In genomic region chr22:33438273-33438672, GRCh38 we compare ENCODE assay signal across 9 cellular contexts.
DNase-seq lines count a peak whose midpoint lies in the region; ATAC-seq, FAIRE-seq and TF ChIP-seq lines count a peak whose summit lies in the region.
"Had no signal": no experiment of that assay in that cellular context is flagged by ENCODE, and none has a peak within 500 bp of the region (broad histone marks: within the 10 kb centered on the region; RNA-seq: fewer than 3 reads in every experiment).

No MANE protein-coding gene starts in this region.

- POLR2A ChIA-PET in HepG2 (lab: Yijun Ruan, JAX), result no interaction called here

- H3K27me3 ChIP-seq in sigmoid colon (no peaks in the 10 kb centered on the region), HepG2 (ENCODE audit: control insufficient read depth in 1 of 2, insufficient read depth in 2 of 2, low read length in 2 of 2) (no peaks in the 10 kb centered on the region)

- no peak overlapping the region for H3K9ac ChIP-seq in HepG2 (ENCODE audit: insufficient read depth, low read depth, low read length)

- ATAC-seq in GM18520 (IDR thresholded peaks at IDR 0.05; ENCODE audit: unreplicated experiment) (no peak), HepG2 (no peak), Right ventricle myocardium superior (ENCODE audit: poor library complexity) (no peak)

- TF ChIP-seq EP300 in sigmoid colon (IDR thresholded peaks at IDR 0.05), result no peak
- no peak for TF ChIP-seq EP300 in HepG2 (IDR thresholded peaks at IDR 0.05; ENCODE audit: low read depth in 2 of 2, low read length in 2 of 2)
- TF ChIP-seq EP300 in HepG2 (CRISPR knock-in tag; IDR thresholded peaks at IDR 0.05; ENCODE audit: borderline replicate concordance), result no peak

- TF ChIP-seq RAD21 in HepG2 (CRISPR knock-in tag; IDR thresholded peaks at IDR 0.05), result no peak

- no TSS peak for BruUV-seq in HepG2 (replicated peaks; lab: Mats Ljungman, UMichigan)

- in situ Hi-C loops in HepG2 (cut with HindIII; ENCODE audit: extremely low pct_ligation_motif_present, low pct_unique_long_range_greater_than_20kb), result no loop called here

- CTCF ChIA-PET in HepG2 (lab: Yijun Ruan, JAX; ENCODE audit: low intra/inter-chr PET ratio, low total read pairs), result no interaction called here

- no peak for FAIRE-seq in HepG2 (lab: Jason Lieb, UNC)

- H3K4me3 ChIP-seq in epithelial cell of esophagus (ENCODE audit: low read length) (no peak overlapping the region), sigmoid colon (no peak overlapping the region), HepG2 (replicated peaks in 1 of 3; ENCODE audit: insufficient read depth in 1 of 3, low read depth in 2 of 3, low read length in 3 of 3) (no peak overlapping the region)

- H3K4me1 ChIP-seq in sigmoid colon (peaks cover 0 to 27% (median 20%) of the 10 kb centered on the region in 4 donors), HepG2 (ENCODE audit: insufficient read depth, low read length) (no peaks in the 10 kb centered on the region)

- TF ChIP-seq CTCF in epithelial cell of esophagus (IDR thresholded peaks at IDR 0.05; ENCODE audit: insufficient read depth, low read depth, low read length, missing control alignments) (no peak), sigmoid colon (IDR thresholded peaks at IDR 0.05) (no peak), HepG2 (CRISPR knock-in tag; IDR thresholded peaks at IDR 0.05) (no peak)

- H2AFZ ChIP-seq in HepG2 (ENCODE audit: low read length), result no peak overlapping the region

- WGBS in sigmoid colon, 2 donors, result 38 to 68% methylated on average over 7 of the region's 7 CpGs
- WGBS in HepG2 (ENCODE audit: low lambda C conversion rate), result 92% methylated on average over 7 of the region's 7 CpGs

- no peaks in the 10 kb centered on the region for H4K20me1 ChIP-seq in HepG2 (ENCODE audit: insufficient read depth, low read length)

- H3K79me2 ChIP-seq in HepG2 (ENCODE audit: insufficient read depth, low read length), result no peaks in the 10 kb centered on the region

- peak overlapping the region in 2 of 4 donors; percentile 17 to 53 for H3K27ac ChIP-seq in sigmoid colon
- H3K27ac ChIP-seq in HepG2 (ENCODE audit: extremely low read length, insufficient read depth, low read length), result no peak overlapping the region
- H3K27ac ChIP-seq: 22Rv1 had no signal

- TF ChIP-seq POLR2A in sigmoid colon (IDR thresholded peaks at IDR 0.05), result no peak
- no peak for TF ChIP-seq POLR2A in HepG2 (IDR thresholded peaks at IDR 0.05; ENCODE audit: insufficient read depth in 1 of 2, low read depth in 2 of 2, low read length in 2 of 2)

- H3K36me3 ChIP-seq in sigmoid colon, result no peaks in the 10 kb centered on the region
- no peaks in the 10 kb centered on the region for H3K36me3 ChIP-seq in HepG2 (replicated peaks in 1 of 2; ENCODE audit: control insufficient read depth in 1 of 2, insufficient read depth in 2 of 2, low read length in 2 of 2)

- H3K9me3 ChIP-seq in sigmoid colon (no peaks in the 10 kb centered on the region), HepG2 (ENCODE audit: low read length) (no peaks in the 10 kb centered on the region)

- no peak overlapping the region for H3K4me2 ChIP-seq in HepG2 (ENCODE audit: low read depth, low read length)

- intact Hi-C loops in sigmoid colon (cut with DNase I) (no loop called here), HepG2 (cut with micrococcal nuclease; ENCODE audit: unreplicated experiment) (no loop called here), Right ventricle myocardium superior (cut with DNase I) (no loop called here)

- peak; percentile 1 for DNase-seq in DMS153 treated with DMSO at 0.1 percent for 48 hours (lab: John Stamatoyannopoulos, UW; ENCODE audit: unreplicated experiment)
- DNase-seq in DMS153 (lab: John Stamatoyannopoulos, UW), result no peak
- peak; percentile 41 for DNase-seq in NCI-H460 (ENCODE audit: extremely low read depth, low read depth)
- peak; percentile 58 for DNase-seq in epithelial cell of esophagus (ENCODE audit: low read depth)
- peak; percentile 74 for DNase-seq in sigmoid colon
- no peak for DNase-seq in HepG2 (ENCODE audit: low spot score)
- DNase-seq in Right ventricle myocardium superior, result no peak

TF ChIP-seq in HepG2, 621 proteins besides CTCF, POLR2A, EP300 and RAD21 (continues in another document):
- no peak for TF ChIP-seq ZBTB39 (CRISPR knock-in tag; IDR thresholded peaks at IDR 0.05)
- no peak for TF ChIP-seq ZBTB49 (CRISPR knock-in tag; IDR thresholded peaks at IDR 0.05; ENCODE audit: borderline replicate concordance)
- no peak for TF ChIP-seq ZBTB7A (CRISPR knock-in tag; IDR thresholded peaks at IDR 0.05)
- no peak for TF ChIP-seq NR2F1 (CRISPR knock-in tag; IDR thresholded peaks at IDR 0.05)
- no peak for TF ChIP-seq NFAT5 (CRISPR knock-in tag; IDR thresholded peaks at IDR 0.05)
- no peak for TF ChIP-seq ZNF766 (CRISPR knock-in tag; IDR thresholded peaks at IDR 0.05; ENCODE audit: borderline replicate concordance)

Comparison
In these comparisons a context has a peak if more than half of its experiments do, and no peak if none do; other contexts are left out.
1. DNase-seq: peak in DMS153 treated with DMSO at 0.1 percent for 48 hours (single experiment), NCI-H460 (single experiment), epithelial cell of esophagus (single experiment) and sigmoid colon (single experiment); none in DMS153 (single experiment), HepG2 (single experiment) and Right ventricle myocardium superior (single experiment).